ENCODE assay signal across 8 cellular contexts in the genomic region with DNA sequence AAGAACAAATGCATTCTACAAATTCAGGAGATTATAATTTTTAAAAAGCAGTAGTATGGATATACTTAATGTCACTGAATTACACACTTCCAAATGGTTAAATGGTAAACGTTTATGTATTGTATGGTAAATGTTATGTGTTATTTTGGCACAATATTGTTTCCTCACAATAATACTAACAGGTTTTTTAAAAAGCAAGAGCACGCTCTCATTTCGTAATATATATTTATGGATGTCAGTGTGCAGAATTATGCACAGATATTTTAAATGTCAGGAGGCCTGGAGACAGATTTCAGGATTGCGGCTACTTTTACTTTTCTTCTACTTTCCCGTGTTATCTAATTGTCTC. TPM values are rescaled to one million over a fixed set of nuclear protein-coding genes. Genes with fewer than 3 reads are reported as not detected.
A peak's percentile ranks its signal among the peaks of the same experiment; 100 is the strongest.
DNase-seq lines count a peak whose midpoint lies in the region; ATAC-seq and TF ChIP-seq lines count a peak whose summit lies in the region.

No MANE protein-coding gene starts in this region.

- H3K27ac ChIP-seq in iPS-18a (ENCODE audit: low read length), result no peak overlapping the region

- H3K4me1 ChIP-seq in iPS-18a (ENCODE audit: control insufficient read depth, low read depth, low read length), result peaks cover 10% of the 10 kb centered on the region

- no peaks in the 10 kb centered on the region for H3K9me3 ChIP-seq in iPS-18a (ENCODE audit: control insufficient read depth, low read depth, low read length)

- no peaks in the 10 kb centered on the region for H3K36me3 ChIP-seq in iPS-18a (ENCODE audit: control insufficient read depth, low read depth, low read length)

- peaks cover 8% of the 10 kb centered on the region for H3K36me3 Mint-ChIP-seq in activated CD4-positive, alpha-beta memory T cell treated with anti-CD3 and anti-CD28 coated beads, Interleukin-2, amount 10 ng/mL, durations not matched to agents 7 days and 5 days (ENCODE audit: low read depth)
- peaks cover 1% of the 10 kb centered on the region for H3K36me3 Mint-ChIP-seq in stimulated activated memory B cell treated with anti-CD40 and anti-IgM and Interleukin-4, amounts not matched to agents 10 μg/mL and 1 μg/mL and 100 μg/mL, for 72 hours

- H3K27me3 ChIP-seq in iPS-18a (ENCODE audit: control insufficient read depth, insufficient read depth, low read length), result no peaks in the 10 kb centered on the region

- POLR2A ChIA-PET in activated CD4-positive, alpha-beta memory T cell treated with anti-CD3 and anti-CD28 coated beads, Interleukin-2, amount 10 ng/mL, durations not matched to agents 7 days and 5 days (lab: Charles Lee), result interaction anchor here (0.6 to 2.6 kb wide), 3 partner anchors 14 to 138 kb away, joined by 3 to 19 read pairs (median 3); a partner anchor contains a TSS

- no peak for ATAC-seq in stimulated activated memory B cell treated with anti-CD40 and anti-IgM and Interleukin-4, amounts not matched to agents 10 μg/mL and 1 μg/mL and 100 μg/mL, for 72 hours
- no peak for ATAC-seq in HG03571 (IDR thresholded peaks at IDR 0.05; ENCODE audit: unreplicated experiment)

- H3K9me3 Mint-ChIP-seq in activated CD4-positive, alpha-beta memory T cell treated with anti-CD3 and anti-CD28 coated beads, Interleukin-2, amount 10 ng/mL, durations not matched to agents 7 days and 5 days, result no peaks in the 10 kb centered on the region
- H3K9me3 Mint-ChIP-seq in stimulated activated memory B cell treated with anti-CD40 and anti-IgM and Interleukin-4, amounts not matched to agents 10 μg/mL and 1 μg/mL and 100 μg/mL, for 72 hours, result no peaks in the 10 kb centered on the region

- DNase-seq in HFF-Myc (ENCODE audit: extremely low read depth, low read depth), result no peak
- no peak for DNase-seq in activated CD4-positive, alpha-beta memory T cell treated with anti-CD3 and anti-CD28 coated beads, Interleukin-2, amount 10 ng/mL, durations not matched to agents 7 days and 5 days
- DNase-seq in UCSD-AML1 (lab: John Stamatoyannopoulos, UW; ENCODE audit: unreplicated experiment), result no peak
- DNase-seq in globus pallidus (ENCODE audit: low spot score), result no peak
- DNase-seq in germinal center (ENCODE audit: low spot score), result no peak

- peak overlapping the region; percentile 78 for H3K27ac Mint-ChIP-seq in activated CD4-positive, alpha-beta memory T cell treated with anti-CD3 and anti-CD28 coated beads, Interleukin-2, amount 10 ng/mL, durations not matched to agents 7 days and 5 days
- H3K27ac Mint-ChIP-seq in stimulated activated memory B cell treated with anti-CD40 and anti-IgM and Interleukin-4, amounts not matched to agents 10 μg/mL and 1 μg/mL and 100 μg/mL, for 72 hours, result peak overlapping the region; percentile 80

- peak overlapping the region; percentile 67 for H3K4me3 ChIP-seq in HFF-Myc (replicated peaks; ENCODE audit: low read depth, low read length)
- H3K4me3 ChIP-seq in iPS-18a (ENCODE audit: low read length), result peak overlapping the region; percentile 97

- H3K4me1 Mint-ChIP-seq in activated CD4-positive, alpha-beta memory T cell treated with anti-CD3 and anti-CD28 coated beads, Interleukin-2, amount 10 ng/mL, durations not matched to agents 7 days and 5 days, result peaks cover 22% of the 10 kb centered on the region
- peaks cover 30% of the 10 kb centered on the region for H3K4me1 Mint-ChIP-seq in stimulated activated memory B cell treated with anti-CD40 and anti-IgM and Interleukin-4, amounts not matched to agents 10 μg/mL and 1 μg/mL and 100 μg/mL, for 72 hours

- H3K9ac ChIP-seq in iPS-18a (ENCODE audit: low read length), result peak overlapping the region; percentile 82

- no peaks in the 10 kb centered on the region for H3K27me3 Mint-ChIP-seq in activated CD4-positive, alpha-beta memory T cell treated with anti-CD3 and anti-CD28 coated beads, Interleukin-2, amount 10 ng/mL, durations not matched to agents 7 days and 5 days
- no peaks in the 10 kb centered on the region for H3K27me3 Mint-ChIP-seq in stimulated activated memory B cell treated with anti-CD40 and anti-IgM and Interleukin-4, amounts not matched to agents 10 μg/mL and 1 μg/mL and 100 μg/mL, for 72 hours

- peak overlapping the region; percentile 90 for H3K4me3 Mint-ChIP-seq in activated CD4-positive, alpha-beta memory T cell treated with anti-CD3 and anti-CD28 coated beads, Interleukin-2, amount 10 ng/mL, durations not matched to agents 7 days and 5 days
- H3K4me3 Mint-ChIP-seq in stimulated activated memory B cell treated with anti-CD40 and anti-IgM and Interleukin-4, amounts not matched to agents 10 μg/mL and 1 μg/mL and 100 μg/mL, for 72 hours, result peak overlapping the region; percentile 91

- no peak for TF ChIP-seq CTCF in HFF-Myc (IDR thresholded peaks at IDR 0.05; ENCODE audit: low read depth, low read length, missing control alignments)

- CTCF ChIA-PET in activated CD4-positive, alpha-beta memory T cell treated with anti-CD3 and anti-CD28 coated beads, Interleukin-2, amount 10 ng/mL, durations not matched to agents 7 days and 5 days (lab: Charles Lee), result no interaction called here

RNA-seq across cellular contexts. Expression of a gene that starts 0.5 kb away (rescaled TPM):
- total RNA-seq in activated CD4-positive, alpha-beta memory T cell treated with anti-CD3 and anti-CD28 coated beads, Interleukin-2, amount 10 ng/mL, durations not matched to agents 7 days and 5 days, result 10 to 100 TPM; 17.8 to 19.6 TPM
